ENCODE assay signal across 10 cellular contexts in the genomic region with DNA sequence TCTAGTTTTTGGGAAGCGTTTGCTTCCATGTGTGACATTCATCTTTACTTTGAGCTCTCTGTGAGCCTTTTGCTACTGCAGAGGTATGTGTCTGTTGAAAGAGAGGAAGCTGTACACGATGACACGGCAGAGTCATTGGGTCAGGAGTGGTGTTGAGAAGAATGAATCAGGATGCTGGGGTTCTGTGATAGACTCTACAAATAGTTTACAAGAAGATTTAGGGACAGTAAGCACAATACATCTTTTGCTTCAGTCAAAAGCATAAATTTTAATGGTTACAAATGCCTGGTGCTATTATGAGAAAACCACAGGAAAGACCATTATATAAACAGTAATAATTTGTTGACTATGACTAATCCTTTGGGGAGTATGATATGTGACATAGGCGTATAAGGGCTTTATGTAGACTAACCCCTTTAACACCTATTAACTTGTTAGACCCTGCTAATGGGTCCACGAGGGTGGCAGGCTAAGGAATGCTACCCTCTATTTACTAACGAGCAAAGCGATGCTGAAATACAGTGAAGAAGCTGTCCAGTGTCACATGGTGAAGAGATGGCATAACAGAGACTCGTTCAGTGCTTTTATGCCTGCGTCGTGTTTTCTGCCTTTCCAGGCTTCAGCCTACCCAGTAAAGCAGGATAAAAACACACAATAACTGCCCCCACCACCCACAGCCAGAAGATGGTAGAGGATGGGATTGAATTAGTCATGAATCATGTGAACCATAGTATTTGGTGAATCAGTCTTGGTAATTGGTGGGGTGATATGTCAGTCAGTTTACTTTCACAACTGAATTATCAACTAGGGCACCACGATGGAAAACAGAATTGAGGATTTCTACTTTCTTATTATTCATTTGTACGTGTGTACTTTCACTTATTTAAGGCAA.
A peak's percentile ranks its signal among the peaks of the same experiment; 100 is the strongest.
DNase-seq lines count a peak whose midpoint lies in the region; ATAC-seq and TF ChIP-seq lines count a peak whose summit lies in the region.
"Had no signal": no experiment of that assay in that cellular context is flagged by ENCODE, and none has a peak within 500 bp of the region (broad histone marks: within the 10 kb centered on the region; RNA-seq: fewer than 3 reads in every experiment).

No MANE protein-coding gene starts in this region.

- H3K36me3 Mint-ChIP-seq in activated T-cell treated with anti-CD3 and anti-CD28 coated beads, Interleukin-2, amount 50 U/mL, for 4 hours (ENCODE audit: insufficient read depth) = peaks cover 19% of the 10 kb centered on the region

- DNase-seq in activated T-cell treated with anti-CD3 and anti-CD28 coated beads, Interleukin-2, amount 50 U/mL, for 4 hours = no peak
- no peak for DNase-seq in activated T-cell treated with anti-CD3 and anti-CD28 coated beads, Interleukin-2, amount 50 U/mL, for 1 hour
- DNase-seq in adipocyte (ENCODE audit: low read depth) (peak; percentile 34), kidney tubule cell (ENCODE audit: low spot score) (peak; percentile 82), tibial nerve (ENCODE audit: low spot score in 2 of 2) (no peak), NCI-H1417 treated with DMSO at 0.1 percent for 48 hours (lab: John Stamatoyannopoulos, UW) (no peak), left lobe of liver (ENCODE audit: low spot score) (no peak)
- no peak for DNase-seq in stimulated activated CD8-positive, alpha-beta memory T cell treated with anti-CD3 and anti-CD28 coated beads, Interleukin-4, amount 100 ng/mL, for 48 hours
- DNase-seq: activated effector memory CD4-positive, alpha-beta T cell treated with anti-CD3 and anti-CD28 coated beads, Interleukin-2, amount 50 U/mL, for 16 hours had no signal

- no peak overlapping the region for H3K4me3 ChIP-seq in adipocyte (ENCODE audit: low read length)
- no peak overlapping the region for H3K4me3 ChIP-seq in tibial nerve
- H3K4me3 ChIP-seq: BLaER1 had no signal

- TF ChIP-seq CTCF in tibial nerve (IDR thresholded peaks at IDR 0.05) = no peak

- H3K27me3 Mint-ChIP-seq in activated T-cell treated with anti-CD3 and anti-CD28 coated beads, Interleukin-2, amount 50 U/mL, for 4 hours (ENCODE audit: low read depth) = no peaks in the 10 kb centered on the region

- TF ChIP-seq EP300 in tibial nerve (IDR thresholded peaks at IDR 0.05) = no peak

- H3K36me3 ChIP-seq in adipocyte (ENCODE audit: control insufficient read depth, insufficient read depth, low read length, severe bottlenecking) (no peaks in the 10 kb centered on the region), tibial nerve (no peaks in the 10 kb centered on the region)

- H3K9me3 ChIP-seq in adipocyte (ENCODE audit: control insufficient read depth, low read length) (no peaks in the 10 kb centered on the region), tibial nerve (no peaks in the 10 kb centered on the region)
- H3K9me3 ChIP-seq: BLaER1 had no signal

- H3K4me3 Mint-ChIP-seq in activated T-cell treated with anti-CD3 and anti-CD28 coated beads, Interleukin-2, amount 50 U/mL, for 4 hours = no peak overlapping the region

- H3K4me1 ChIP-seq in adipocyte (ENCODE audit: control insufficient read depth, insufficient read depth, low read length) = peaks cover 60% of the 10 kb centered on the region
- H3K4me1 ChIP-seq in tibial nerve = peaks cover 0 to 48% (median 27%) of the 10 kb centered on the region in 4 donors

- H3K4me1 Mint-ChIP-seq in activated T-cell treated with anti-CD3 and anti-CD28 coated beads, Interleukin-2, amount 50 U/mL, for 4 hours (ENCODE audit: low read depth) = peaks cover 30% of the 10 kb centered on the region

- H3K27ac ChIP-seq in tibial nerve = peak overlapping the region in 3 of 4 donors; percentile 52 to 92 (median 74)
- H3K27ac ChIP-seq: BLaER1 had no signal

- no peaks in the 10 kb centered on the region for H3K9me3 Mint-ChIP-seq in activated T-cell treated with anti-CD3 and anti-CD28 coated beads, Interleukin-2, amount 50 U/mL, for 4 hours

- 71 to 83% methylated on average over 12 of the region's 12 CpGs for WGBS in tibial nerve, 2 donors

- peak; percentile 66 to 70 for ATAC-seq in activated T-cell treated with anti-CD3 and anti-CD28 coated beads, Interleukin-2, amount 50 U/mL, for 4 hours
- ATAC-seq in left lobe of liver = no peak

- no peaks in the 10 kb centered on the region for H3K27me3 ChIP-seq in adipocyte (replicated peaks; ENCODE audit: control insufficient read depth, insufficient read depth, low read length)
- no peaks in the 10 kb centered on the region for H3K27me3 ChIP-seq in tibial nerve
- H3K27me3 ChIP-seq: BLaER1 had no signal

- no peak for TF ChIP-seq POLR2A in tibial nerve (IDR thresholded peaks at IDR 0.05)

- no peak overlapping the region for H3K9ac ChIP-seq in adipocyte (ENCODE audit: low read length)
- H3K9ac ChIP-seq: BLaER1 had no signal

Comparison
In these comparisons a context has a peak if more than half of its experiments do, and no peak if none do; other contexts are left out.
1. DNase-seq: peak in adipocyte (single experiment) and kidney tubule cell (single experiment); none in activated T-cell treated with anti-CD3 and anti-CD28 coated beads, Interleukin-2, amount 50 U/mL, for 4 hours (single experiment), activated T-cell treated with anti-CD3 and anti-CD28 coated beads, Interleukin-2, amount 50 U/mL, for 1 hour (single experiment), tibial nerve (0 of 2), NCI-H1417 treated with DMSO at 0.1 percent for 48 hours (single experiment), left lobe of liver (single experiment) and stimulated activated CD8-positive, alpha-beta memory T cell treated with anti-CD3 and anti-CD28 coated beads, Interleukin-4, amount 100 ng/mL, for 48 hours (single experiment).